In genomic region chrX:45622042-45622423, GRCh38 we compare ENCODE assay signal across 1 cellular context.
TF ChIP-seq lines count a peak whose summit lies in the region.

No MANE protein-coding gene starts in this region.

TF ChIP-seq in GM23338, 12 proteins besides CTCF, POLR2A, EP300 and RAD21 (continued from another document):
- TF ChIP-seq EZH2phosphoT487 (IDR thresholded peaks at IDR 0.05; ENCODE audit: unreplicated experiment) (no peak), ZNF114 (CRISPR knock-in tag; IDR thresholded peaks at IDR 0.05) (no peak), STAT1 (IDR thresholded peaks at IDR 0.05; ENCODE audit: unreplicated experiment) (no peak), ZNF331 (CRISPR knock-in tag; IDR thresholded peaks at IDR 0.05; ENCODE audit: low read depth) (no peak), REST (IDR thresholded peaks at IDR 0.05; ENCODE audit: unreplicated experiment) (no peak)
- TF ChIP-seq, protein P1, sequence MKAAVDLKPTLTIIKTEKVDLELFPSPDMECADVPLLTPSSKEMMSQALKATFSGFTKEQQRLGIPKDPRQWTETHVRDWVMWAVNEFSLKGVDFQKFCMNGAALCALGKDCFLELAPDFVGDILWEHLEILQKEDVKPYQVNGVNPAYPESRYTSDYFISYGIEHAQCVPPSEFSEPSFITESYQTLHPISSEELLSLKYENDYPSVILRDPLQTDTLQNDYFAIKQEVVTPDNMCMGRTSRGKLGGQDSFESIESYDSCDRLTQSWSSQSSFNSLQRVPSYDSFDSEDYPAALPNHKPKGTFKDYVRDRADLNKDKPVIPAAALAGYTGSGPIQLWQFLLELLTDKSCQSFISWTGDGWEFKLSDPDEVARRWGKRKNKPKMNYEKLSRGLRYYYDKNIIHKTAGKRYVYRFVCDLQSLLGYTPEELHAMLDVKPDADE (IDR thresholded peaks at IDR 0.05) = no peak
TF ChIP-seq in GM23338: peak in this region for 0.
